In the genomic region with DNA sequence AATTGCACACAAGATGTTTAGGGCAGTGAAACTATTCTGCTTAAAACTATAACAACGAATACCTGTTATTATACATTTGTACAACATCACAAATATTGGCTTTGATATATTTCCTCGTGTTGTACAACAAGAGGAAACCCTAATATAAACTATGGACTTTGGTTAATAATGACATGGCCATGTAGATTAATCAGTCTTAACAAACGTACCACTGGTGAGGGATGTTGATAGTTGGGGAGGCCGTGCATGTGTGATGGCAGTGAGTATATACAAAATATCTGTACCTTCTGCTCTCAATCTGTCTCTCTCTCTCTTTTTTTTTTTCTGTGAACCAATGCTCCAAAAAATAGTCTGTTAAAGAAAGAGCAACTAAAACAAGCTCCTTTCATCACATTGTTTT, we compare ENCODE assay signal across 29 cellular contexts.
"Had no signal": no experiment of that assay in that cellular context is flagged by ENCODE, and none has a peak within 500 bp of the region (broad histone marks: within the 10 kb centered on the region; RNA-seq: fewer than 3 reads in every experiment).

No MANE protein-coding gene starts in this region.

- H3K27ac ChIP-seq: stomach, suprapubic skin, testis, thoracic aorta, thyroid gland, tibial artery, tibial nerve, transverse colon, upper lobe of left lung, upper lobe of right lung, uterus, vagina had no signal

- H3K4me3 Mint-ChIP-seq: stimulated activated effector memory CD8-positive, alpha-beta T cell treated with anti-CD3 and anti-CD28 coated beads, Interleukin-12 subunit alpha, Interleukin-12 subunit beta, amount 100 ng/mL, for 72 hours; stimulated activated memory B cell treated with anti-CD40 and anti-IgM and Interleukin-4, amounts not matched to agents 10 μg/mL and 1 μg/mL and 100 μg/mL, for 72 hours; stimulated activated naive B cell treated with anti-CD40 and anti-IgM and Interleukin-4, amounts not matched to agents 10 μg/mL and 1 μg/mL and 100 μg/mL, for 72 hours; stimulated activated naive CD8-positive, alpha-beta T cell treated with anti-CD3 and anti-CD28 coated beads, Interleukin-15, amount 100 ng/mL, for 72 hours; stimulated activated naive CD8-positive, alpha-beta T cell treated with anti-CD3 and anti-CD28 coated beads, Interleukin-15, Interleukin-2, amounts not matched to agents 100 ng/mL and 50 ng/mL, for 24 hours; type B pancreatic cell had no signal

- H3K27me3 Mint-ChIP-seq: stimulated activated naive CD8-positive, alpha-beta T cell treated with anti-CD3 and anti-CD28 coated beads, Interleukin-15, amount 100 ng/mL, for 72 hours; stimulated activated naive CD8-positive, alpha-beta T cell treated with anti-CD3 and anti-CD28 coated beads, Interleukin-15, Interleukin-2, amounts not matched to agents 100 ng/mL and 50 ng/mL, for 24 hours; type B pancreatic cell had no signal

- H3K9me3 ChIP-seq: stomach, suprapubic skin, testis, thoracic aorta, thyroid gland, tibial artery, tibial nerve, transverse colon, upper lobe of left lung, upper lobe of right lung, uterus, vagina had no signal

- H3K27me3 ChIP-seq: stomach, suprapubic skin, testis, thyroid gland, tibial artery, tibial nerve, transverse colon, upper lobe of left lung, upper lobe of right lung, uterus, vagina had no signal

- H3K27ac Mint-ChIP-seq: stimulated activated effector memory CD8-positive, alpha-beta T cell treated with anti-CD3 and anti-CD28 coated beads, Interleukin-12 subunit alpha, Interleukin-12 subunit beta, amount 100 ng/mL, for 72 hours; stimulated activated memory B cell treated with anti-CD40 and anti-IgM and Interleukin-4, amounts not matched to agents 10 μg/mL and 1 μg/mL and 100 μg/mL, for 72 hours; stimulated activated naive B cell treated with anti-CD40 and anti-IgM and Interleukin-4, amounts not matched to agents 10 μg/mL and 1 μg/mL and 100 μg/mL, for 72 hours; stimulated activated naive CD8-positive, alpha-beta T cell treated with anti-CD3 and anti-CD28 coated beads, Interleukin-15, amount 100 ng/mL, for 72 hours; stimulated activated naive CD8-positive, alpha-beta T cell treated with anti-CD3 and anti-CD28 coated beads, Interleukin-15, Interleukin-2, amounts not matched to agents 100 ng/mL and 50 ng/mL, for 24 hours; type B pancreatic cell had no signal

- FAIRE-seq: urothelium cell line had no signal

- H3K36me3 Mint-ChIP-seq: stimulated activated effector memory CD8-positive, alpha-beta T cell treated with anti-CD3 and anti-CD28 coated beads, Interleukin-12 subunit alpha, Interleukin-12 subunit beta, amount 100 ng/mL, for 72 hours; stimulated activated memory B cell treated with anti-CD40 and anti-IgM and Interleukin-4, amounts not matched to agents 10 μg/mL and 1 μg/mL and 100 μg/mL, for 72 hours; stimulated activated naive B cell treated with anti-CD40 and anti-IgM and Interleukin-4, amounts not matched to agents 10 μg/mL and 1 μg/mL and 100 μg/mL, for 72 hours; type B pancreatic cell had no signal

- DNase-seq: stimulated activated CD4-positive, alpha-beta T cell treated with anti-CD3 and anti-CD28 coated beads, Interleukin-2, amount 100 ng/mL, for 48 hours; stimulated activated CD4-positive, alpha-beta T cell treated with anti-CD3 and anti-CD28 coated beads, Interleukin-4, amount 100 ng/mL, for 1 hour; stimulated activated CD4-positive, alpha-beta T cell treated with anti-CD3 and anti-CD28 coated beads, Interleukin-4, amount 100 ng/mL, for 24 hours; stimulated activated CD4-positive, alpha-beta T cell treated with anti-CD3 and anti-CD28 coated beads, Interleukin-4, amount 100 ng/mL, for 4 hours; stimulated activated CD8-positive, alpha-beta memory T cell treated with anti-CD3 and anti-CD28 coated beads, Interleukin-4, amount 100 ng/mL, for 48 hours; stimulated activated naive B cell treated with anti-CD40 and anti-IgM and Interleukin-4, amounts not matched to agents 10 μg/mL and 1 μg/mL and 100 μg/mL, for 72 hours; stimulated activated naive CD4-positive, alpha-beta T cell; stimulated activated naive CD4-positive, alpha-beta T cell treated with Interleukin-2 at 50 U/mL for 16 hours; stimulated activated naive CD8-positive, alpha-beta T cell treated with anti-CD3 and anti-CD28 coated beads, Interleukin-15, amount 100 ng/mL, for 72 hours; stimulated activated naive CD8-positive, alpha-beta T cell treated with anti-CD3 and anti-CD28 coated beads, Interleukin-15, Interleukin-2, amounts not matched to agents 100 U/mL and 50 U/mL, for 24 hours; stomach; substantia nigra; testis; thyroid gland; tibial artery; transverse colon; trophoblast cell; upper lobe of left lung; upper lobe of right lung; uterus had no signal

- H3K4me1 Mint-ChIP-seq: stimulated activated memory B cell treated with anti-CD40 and anti-IgM and Interleukin-4, amounts not matched to agents 10 μg/mL and 1 μg/mL and 100 μg/mL, for 72 hours; stimulated activated naive B cell treated with anti-CD40 and anti-IgM and Interleukin-4, amounts not matched to agents 10 μg/mL and 1 μg/mL and 100 μg/mL, for 72 hours; stimulated activated naive CD8-positive, alpha-beta T cell treated with anti-CD3 and anti-CD28 coated beads, Interleukin-15, amount 100 ng/mL, for 72 hours had no signal

- H3K36me3 ChIP-seq: stomach, suprapubic skin, thoracic aorta, thyroid gland, tibial artery, tibial nerve, transverse colon, upper lobe of left lung, upper lobe of right lung, uterus, vagina had no signal

- H3K4me3 ChIP-seq: stomach, suprapubic skin, testis, thoracic aorta, thyroid gland, tibial artery, tibial nerve, transverse colon, upper lobe of left lung, upper lobe of right lung, uterus, vagina had no signal

- ATAC-seq: stimulated activated effector memory CD8-positive, alpha-beta T cell treated with anti-CD3 and anti-CD28 coated beads, Interleukin-12 subunit alpha, Interleukin-12 subunit beta, amount 100 ng/mL, for 72 hours; stimulated activated memory B cell treated with anti-CD40 and anti-IgM and Interleukin-4, amounts not matched to agents 10 μg/mL and 1 μg/mL and 100 μg/mL, for 72 hours; stimulated activated naive B cell treated with anti-CD40 and anti-IgM and Interleukin-4, amounts not matched to agents 10 μg/mL and 1 μg/mL and 100 μg/mL, for 72 hours; stimulated activated naive CD8-positive, alpha-beta T cell treated with anti-CD3 and anti-CD28 coated beads, Interleukin-15, amount 100 ng/mL, for 72 hours; stimulated activated naive CD8-positive, alpha-beta T cell treated with anti-CD3 and anti-CD28 coated beads, Interleukin-15, Interleukin-2, amounts not matched to agents 100 U/mL and 50 U/mL, for 24 hours; upper lobe of right lung had no signal

- H3K4me1 ChIP-seq: stomach, testis, tibial artery, tibial nerve, transverse colon, upper lobe of left lung, upper lobe of right lung, uterus, vagina had no signal

- H3K9me3 Mint-ChIP-seq: type B pancreatic cell had no signal
